ENCODE assay signal across 12 cellular contexts in genomic region chr3:8937064-8938020, GRCh38. TPM values are rescaled to one million over a fixed set of nuclear protein-coding genes. Genes with fewer than 3 reads are reported as not detected.
A peak's percentile ranks its signal among the peaks of the same experiment; 100 is the strongest.
DNase-seq lines count a peak whose midpoint lies in the region; ATAC-seq and TF ChIP-seq lines count a peak whose summit lies in the region.
"Had no signal": no experiment of that assay in that cellular context is flagged by ENCODE, and none has a peak within 500 bp of the region (broad histone marks: within the 10 kb centered on the region; RNA-seq: fewer than 3 reads in every experiment).

No MANE protein-coding gene starts in this region.

- H3K4me3 ChIP-seq in astrocyte of the cerebellum (ENCODE audit: low read depth, low read length) (no peak overlapping the region), left ventricle myocardium inferior (no peak overlapping the region)
- H3K4me3 ChIP-seq: BLaER1 treated with 17β-estradiol and CSF1 and Interleukin-3, amounts not matched to agents 10 nM and 100 nM; GM12878 had no signal

- no peaks in the 10 kb centered on the region for H3K9me3 ChIP-seq in left ventricle myocardium inferior (replicated peaks)

- peaks cover 16% of the 10 kb centered on the region for H3K4me1 ChIP-seq in left ventricle myocardium inferior
- H3K4me1 ChIP-seq: BLaER1 treated with 17β-estradiol and CSF1 and Interleukin-3, amounts not matched to agents 10 nM and 100 nM; parathyroid adenoma had no signal

- no peaks in the 10 kb centered on the region for H3K4me1 Mint-ChIP-seq in activated T-helper 1 cell treated with anti-CD3 and anti-CD28 coated beads, Interleukin-12 subunit alpha, Interleukin-12 subunit beta, Interleukin-2, Interleukin-4 antibody, amounts not matched to agents 30 ng/mL and 10 ng/mL and 1 ng/mL, durations not matched to agents 14 hours and 24 hours and 36 hours (ENCODE audit: low read depth)

- no peak for TF ChIP-seq CTCF in 22Rv1 (IDR thresholded peaks at IDR 0.05)
- no peak for TF ChIP-seq CTCF in astrocyte of the cerebellum (IDR thresholded peaks at IDR 0.05; ENCODE audit: low read depth, low read length, missing control alignments)
- no peak for TF ChIP-seq CTCF in left ventricle myocardium inferior (IDR thresholded peaks at IDR 0.05; ENCODE audit: borderline replicate concordance)

- no peak overlapping the region for H3K27ac Mint-ChIP-seq in activated T-helper 1 cell treated with anti-CD3 and anti-CD28 coated beads, Interleukin-12 subunit alpha, Interleukin-12 subunit beta, Interleukin-2, Interleukin-4 antibody, amounts not matched to agents 30 ng/mL and 10 ng/mL and 1 ng/mL, durations not matched to agents 14 hours and 24 hours and 36 hours

- ATAC-seq in HG02798 (IDR thresholded peaks at IDR 0.05; ENCODE audit: poor library complexity, unreplicated experiment) (no peak), GM18873 (IDR thresholded peaks at IDR 0.05; ENCODE audit: low FRiP score, unreplicated experiment) (no peak)

- in situ Hi-C loops in astrocyte of the cerebellum (cut with HindIII; ENCODE audit: low sequenced_read_pairs) = no loop called here

- peak overlapping the region; percentile 50 for H3K27ac ChIP-seq in 22Rv1
- peak overlapping the region; percentile 61 for H3K27ac ChIP-seq in left ventricle myocardium inferior (replicated peaks)
- H3K27ac ChIP-seq: BLaER1 treated with 17β-estradiol and CSF1 and Interleukin-3, amounts not matched to agents 10 nM and 100 nM; parathyroid adenoma had no signal

- intact Hi-C loops in left ventricle myocardium inferior (cut with micrococcal nuclease) = no loop called here
- intact Hi-C loops in activated T-helper 1 cell treated with anti-CD3 and anti-CD28 coated beads, Interleukin-12 subunit alpha, Interleukin-12 subunit beta, Interleukin-2, Interleukin-4 antibody, amounts not matched to agents 30 ng/mL and 10 ng/mL and 1 ng/mL, durations not matched to agents 14 hours and 24 hours and 36 hours (cut with micrococcal nuclease) = no loop called here

- peaks cover 30% of the 10 kb centered on the region for H3K36me3 Mint-ChIP-seq in activated T-helper 1 cell treated with anti-CD3 and anti-CD28 coated beads, Interleukin-12 subunit alpha, Interleukin-12 subunit beta, Interleukin-2, Interleukin-4 antibody, amounts not matched to agents 30 ng/mL and 10 ng/mL and 1 ng/mL, durations not matched to agents 14 hours and 24 hours and 36 hours (ENCODE audit: low read depth)

- H3K9me3 Mint-ChIP-seq in activated T-helper 1 cell treated with anti-CD3 and anti-CD28 coated beads, Interleukin-12 subunit alpha, Interleukin-12 subunit beta, Interleukin-2, Interleukin-4 antibody, amounts not matched to agents 30 ng/mL and 10 ng/mL and 1 ng/mL, durations not matched to agents 14 hours and 24 hours and 36 hours = no peaks in the 10 kb centered on the region

- no peaks in the 10 kb centered on the region for H3K27me3 Mint-ChIP-seq in activated T-helper 1 cell treated with anti-CD3 and anti-CD28 coated beads, Interleukin-12 subunit alpha, Interleukin-12 subunit beta, Interleukin-2, Interleukin-4 antibody, amounts not matched to agents 30 ng/mL and 10 ng/mL and 1 ng/mL, durations not matched to agents 14 hours and 24 hours and 36 hours (ENCODE audit: insufficient read depth)

- peak; percentile 19 for DNase-seq in HPDE6-E6E7 (ENCODE audit: extremely low spot score)
- peak; percentile 64 for DNase-seq in astrocyte of the cerebellum (ENCODE audit: low read depth)
- DNase-seq in left ventricle myocardium inferior = no peak
- DNase-seq in NCI-H748 treated with DMSO at 0.1 percent for 48 hours (lab: John Stamatoyannopoulos, UW) = no peak
- no peak for DNase-seq in activated T-helper 1 cell treated with anti-CD3 and anti-CD28 coated beads, Interleukin-12 subunit alpha, Interleukin-12 subunit beta, Interleukin-2, Interleukin-4 antibody, amounts not matched to agents 30 ng/mL and 10 ng/mL and 1 ng/mL, durations not matched to agents 14 hours and 24 hours and 36 hours (ENCODE audit: low spot score)
- DNase-seq: NCI-H2081 treated with DMSO at 0.1 percent for 48 hours had no signal

- no peaks in the 10 kb centered on the region for H3K27me3 ChIP-seq in left ventricle myocardium inferior (ENCODE audit: low read depth)
- H3K27me3 ChIP-seq: BLaER1 treated with 17β-estradiol and CSF1 and Interleukin-3, amounts not matched to agents 10 nM and 100 nM had no signal

- no peak overlapping the region for H3K4me3 Mint-ChIP-seq in activated T-helper 1 cell treated with anti-CD3 and anti-CD28 coated beads, Interleukin-12 subunit alpha, Interleukin-12 subunit beta, Interleukin-2, Interleukin-4 antibody, amounts not matched to agents 30 ng/mL and 10 ng/mL and 1 ng/mL, durations not matched to agents 14 hours and 24 hours and 36 hours

- peaks cover 15% of the 10 kb centered on the region for H3K36me3 ChIP-seq in left ventricle myocardium inferior

RNA-seq across cellular contexts. Expression of gene RAD18, which starts 25.9 kb away (rescaled TPM):
- total RNA-seq in left ventricle myocardium inferior = 6.8 TPM
- 52.8 and 54.2 TPM in 2 replicates for total RNA-seq in activated T-helper 1 cell treated with anti-CD3 and anti-CD28 coated beads, Interleukin-12 subunit alpha, Interleukin-12 subunit beta, Interleukin-2, Interleukin-4 antibody, amounts not matched to agents 30 ng/mL and 10 ng/mL and 1 ng/mL, durations not matched to agents 14 hours and 24 hours and 36 hours

Comparison
In these comparisons a context has a peak if more than half of its experiments do, and no peak if none do; other contexts are left out.
1. DNase-seq: peak in HPDE6-E6E7 (single experiment) and astrocyte of the cerebellum (single experiment); none in left ventricle myocardium inferior (single experiment), NCI-H748 treated with DMSO at 0.1 percent for 48 hours (single experiment) and activated T-helper 1 cell treated with anti-CD3 and anti-CD28 coated beads, Interleukin-12 subunit alpha, Interleukin-12 subunit beta, Interleukin-2, Interleukin-4 antibody, amounts not matched to agents 30 ng/mL and 10 ng/mL and 1 ng/mL, durations not matched to agents 14 hours and 24 hours and 36 hours (single experiment).